ENCODE assay signal across 16 cellular contexts in genomic region chr17:15289285-15290185, GRCh38. TPM values are rescaled to one million over a fixed set of nuclear protein-coding genes. Genes with fewer than 3 reads are reported as not detected.
DNase-seq lines count a peak whose midpoint lies in the region; ATAC-seq lines count a peak whose summit lies in the region.
"Had no signal": no experiment of that assay in that cellular context is flagged by ENCODE, and none has a peak within 500 bp of the region (broad histone marks: within the 10 kb centered on the region; RNA-seq: fewer than 3 reads in every experiment).

No MANE protein-coding gene starts in this region.

- ATAC-seq in HG02981 (IDR thresholded peaks at IDR 0.05; ENCODE audit: unreplicated experiment) = no peak
- ATAC-seq in GM19455 (IDR thresholded peaks at IDR 0.05; ENCODE audit: unreplicated experiment) = no peak
- ATAC-seq: effector memory CD8-positive, alpha-beta T cell; psoas muscle had no signal

- H3K4me3 ChIP-seq in ACC112 (ENCODE audit: low read depth, low read length) (no peak overlapping the region), SJSA1 (no peak overlapping the region)
- H3K4me3 ChIP-seq: psoas muscle had no signal

- H2AFZ ChIP-seq in ACC112 (ENCODE audit: low read length, unreplicated experiment) = no peak overlapping the region

- no peaks in the 10 kb centered on the region for H3K79me2 ChIP-seq in ACC112 (ENCODE audit: control insufficient read depth, insufficient read depth, low read length, unreplicated experiment)

- DNase-seq in H4 (ENCODE audit: low spot score) = peak; percentile 97
- peak; percentile 77 to 84 for DNase-seq in SJSA1 (ENCODE audit: low read depth in 1 of 2, low spot score in 2 of 2)
- peak; percentile 96 for DNase-seq in fibroblast of peridontal ligament (ENCODE audit: extremely low read depth)
- DNase-seq in NCI-H1930 (lab: John Stamatoyannopoulos, UW) = no peak
- no peak for DNase-seq in GM19238 (ENCODE audit: insufficient read length, low spot score)
- DNase-seq: activated CD4-positive, CD25-positive, alpha-beta regulatory T cell treated with anti-CD3 and anti-CD28 coated beads, Interleukin-2, amount 50 U/mL, for 72 hours; effector memory CD8-positive, alpha-beta T cell; midbrain; MV-4-11; NCI-H524; psoas muscle; stimulated activated CD4-positive, alpha-beta T cell treated with anti-CD3 and anti-CD28 coated beads, Interleukin-4, amount 100 ng/mL, for 1 hour; stimulated activated naive CD4-positive, alpha-beta T cell treated with Interleukin-2 at 50 U/mL for 16 hours had no signal

- no peaks in the 10 kb centered on the region for H3K27me3 ChIP-seq in ACC112 (ENCODE audit: insufficient read depth, low read length)
- no peaks in the 10 kb centered on the region for H3K27me3 ChIP-seq in SJSA1 (replicated peaks)

- H3K9me3 ChIP-seq in SJSA1 (replicated peaks) = no peaks in the 10 kb centered on the region
- H3K9me3 ChIP-seq: psoas muscle had no signal

- H3K4me1 ChIP-seq in ACC112 (ENCODE audit: control insufficient read depth, insufficient read depth, low read length, unreplicated experiment) (peaks cover 16% of the 10 kb centered on the region), SJSA1 (replicated peaks) (peaks cover 42% of the 10 kb centered on the region)
- H3K4me1 ChIP-seq: psoas muscle had no signal

- H3K27ac ChIP-seq in ACC112 (ENCODE audit: low read depth, low read length) = peak overlapping the region; percentile 9; the same call in 1 of the 2 replicates
- peak overlapping the region; percentile 79 for H3K27ac ChIP-seq in SJSA1
- H3K27ac ChIP-seq: psoas muscle had no signal

- H3K36me3 ChIP-seq in ACC112 (ENCODE audit: insufficient read depth, low read length) (no peaks in the 10 kb centered on the region), SJSA1 (no peaks in the 10 kb centered on the region)

RNA-seq across cellular contexts. Expression of gene PMP22, which starts 24.4 kb away (rescaled TPM):
- total RNA-seq in H4 (2014; rRNA removed; shearing (Covaris generic)) = 18.5 and 27.4 TPM in 2 replicates
- 80.3 and 103 TPM in 2 replicates for total RNA-seq in SJSA1 (2014; rRNA removed; shearing (Covaris generic))

RNA-seq across cellular contexts. Expression of gene TEKT3, which starts 51.9 kb away (rescaled TPM):
- not detected in 2 replicates for total RNA-seq in H4 (2014; rRNA removed; shearing (Covaris generic))
- total RNA-seq in SJSA1 (2014; rRNA removed; shearing (Covaris generic)) = 1.0 TPM in 1 of 2 replicates, not detected in the other

Comparison
In these comparisons a context has a peak if more than half of its experiments do, and no peak if none do; other contexts are left out.
1. DNase-seq: peak in H4 (single experiment), SJSA1 (2 of 2) and fibroblast of peridontal ligament (single experiment); none in NCI-H1930 (0 of 2) and GM19238 (single experiment).